In genomic region chr6:3117912-3118352, GRCh38 we compare ENCODE assay signal across 8 cellular contexts. TPM values are rescaled to one million over a fixed set of nuclear protein-coding genes. Genes with fewer than 3 reads are reported as not detected.
DNase-seq lines count a peak whose midpoint lies in the region; ATAC-seq and TF ChIP-seq lines count a peak whose summit lies in the region.

No MANE protein-coding gene starts in this region.

- in situ Hi-C loops in G401 (cut with HindIII; ENCODE audit: low sequenced_read_pairs) (no loop called here), ACHN (cut with HindIII; ENCODE audit: low pct_ligation_motif_present, low pct_unique_long_range_greater_than_20kb, low sequenced_read_pairs) (no loop called here)

- peaks cover 5 to 7% of the 10 kb centered on the region in 2 donors for H3K36me3 Mint-ChIP-seq in stimulated activated naive B cell treated with anti-CD40 and anti-IgM and Interleukin-4, amounts not matched to agents 10 μg/mL and 1 μg/mL and 100 μg/mL, for 72 hours

- peak overlapping the region; percentile 96 for H3K27ac Mint-ChIP-seq in stimulated activated naive B cell treated with anti-CD40 and anti-IgM and Interleukin-4, amounts not matched to agents 10 μg/mL and 1 μg/mL and 100 μg/mL, for 72 hours

- H3K4me1 Mint-ChIP-seq in stimulated activated naive B cell treated with anti-CD40 and anti-IgM and Interleukin-4, amounts not matched to agents 10 μg/mL and 1 μg/mL and 100 μg/mL, for 72 hours, result peaks cover 11 to 16% of the 10 kb centered on the region in 2 donors

- DNase-seq in NCI-H2107 treated with DMSO at 0.1 percent for 48 hours (lab: John Stamatoyannopoulos, UW; ENCODE audit: unreplicated experiment), result peak; percentile 42
- no peak for DNase-seq in NCI-H2107 (lab: John Stamatoyannopoulos, UW)
- DNase-seq in stimulated activated naive B cell treated with anti-CD40 and anti-IgM and Interleukin-4, amounts not matched to agents 10 μg/mL and 1 μg/mL and 100 μg/mL, for 72 hours, result no peak
- DNase-seq in G401 (ENCODE audit: low spot score), result no peak
- no peak for DNase-seq in ACHN

- no peak for TF ChIP-seq CTCF in WI38 (IDR thresholded peaks at IDR 0.05; ENCODE audit: low read depth, low read length)

- H3K4me3 ChIP-seq in WI38 (ENCODE audit: low read depth, low read length) (peak overlapping the region; percentile 79), iPS-11a (ENCODE audit: low read depth, low read length) (peak overlapping the region; percentile 90)

- peak overlapping the region; percentile 86 to 92 for H3K4me3 Mint-ChIP-seq in stimulated activated naive B cell treated with anti-CD40 and anti-IgM and Interleukin-4, amounts not matched to agents 10 μg/mL and 1 μg/mL and 100 μg/mL, for 72 hours

- H3K9me3 Mint-ChIP-seq in stimulated activated naive B cell treated with anti-CD40 and anti-IgM and Interleukin-4, amounts not matched to agents 10 μg/mL and 1 μg/mL and 100 μg/mL, for 72 hours, result no peaks in the 10 kb centered on the region

- no peaks in the 10 kb centered on the region for H3K27me3 Mint-ChIP-seq in stimulated activated naive B cell treated with anti-CD40 and anti-IgM and Interleukin-4, amounts not matched to agents 10 μg/mL and 1 μg/mL and 100 μg/mL, for 72 hours

- peak in 1 of 2 donors; percentile 1 for ATAC-seq in stimulated activated naive B cell treated with anti-CD40 and anti-IgM and Interleukin-4, amounts not matched to agents 10 μg/mL and 1 μg/mL and 100 μg/mL, for 72 hours (replicated peaks)
- ATAC-seq in GM19397 (IDR thresholded peaks at IDR 0.05; ENCODE audit: unreplicated experiment), result no peak

RNA-seq across cellular contexts. Expression of gene BPHL, which starts 0.6 kb away (rescaled TPM):
- total RNA-seq in G401 (2014; rRNA removed; shearing (Covaris generic)), result 47.0 and 56.9 TPM in 2 replicates

RNA-seq across cellular contexts. Expression of gene TUBB2A, which starts 39.4 kb away (rescaled TPM):
- 169 and 184 TPM in 2 replicates for total RNA-seq in G401 (2014; rRNA removed; shearing (Covaris generic))

RNA-seq across cellular contexts. Expression of gene RIPK1, which starts 49.6 kb away (rescaled TPM):
- 18.8 and 19.0 TPM in 2 replicates for total RNA-seq in G401 (2014; rRNA removed; shearing (Covaris generic))
